23 cellular contexts compared by ENCODE assay signal in genomic region chr1:236011641-236012040, GRCh38. TPM values are rescaled to one million over a fixed set of nuclear protein-coding genes. Genes with fewer than 3 reads are reported as not detected.
DNase-seq lines count a peak whose midpoint lies in the region; ATAC-seq and TF ChIP-seq lines count a peak whose summit lies in the region.
"Had no signal": no experiment of that assay in that cellular context is flagged by ENCODE, and none has a peak within 500 bp of the region (broad histone marks: within the 10 kb centered on the region; RNA-seq: fewer than 3 reads in every experiment).

No MANE protein-coding gene starts in this region.

- peaks cover 0 to 22% of the 10 kb centered on the region in 2 donors for H3K4me1 ChIP-seq in right atrium auricular region
- peaks cover 49% of the 10 kb centered on the region for H3K4me1 ChIP-seq in vagina
- no peaks in the 10 kb centered on the region for H3K4me1 ChIP-seq in left lung

- intact Hi-C loops in cardiac septum (cut with DNase I): no loop called here
- intact Hi-C loops in posterior vena cava (cut with DNase I): no loop called here
- intact Hi-C loops in vagina (cut with DNase I): no loop called here
- intact Hi-C loops in left lung (cut with DNase I): no loop called here

- TF ChIP-seq CTCF in right atrium auricular region (IDR thresholded peaks at IDR 0.05): no peak
- no peak for TF ChIP-seq CTCF in vagina (IDR thresholded peaks at IDR 0.05)
- TF ChIP-seq CTCF in left lung (IDR thresholded peaks at IDR 0.05): no peak

- H3K27me3 ChIP-seq in right atrium auricular region: no peaks in the 10 kb centered on the region
- no peaks in the 10 kb centered on the region for H3K27me3 ChIP-seq in vagina
- H3K27me3 ChIP-seq in left lung: no peaks in the 10 kb centered on the region
- H3K27me3 ChIP-seq: BLaER1 treated with 17β-estradiol and CSF1 and Interleukin-3, amounts not matched to agents 10 nM and 100 nM; MG63 had no signal

- H3K4me3 ChIP-seq in right atrium auricular region (no peak overlapping the region), vagina (no peak overlapping the region), left lung (no peak overlapping the region)
- H3K4me3 ChIP-seq: BLaER1 treated with 17β-estradiol and CSF1 and Interleukin-3, amounts not matched to agents 10 nM and 100 nM; GM12878; GM23338; MG63 had no signal

- DNase-seq in right atrium auricular region (ENCODE audit: low spot score): no peak
- no peak for DNase-seq in cardiac septum (ENCODE audit: low spot score)
- peak; percentile 80 for DNase-seq in left lobe of liver (ENCODE audit: low spot score)
- peak; percentile 58 for DNase-seq in posterior vena cava (ENCODE audit: low spot score)
- DNase-seq in vagina (ENCODE audit: extremely low spot score in 2 of 2): no peak
- DNase-seq in left lung: no peak
- no peak for DNase-seq in NCI-H2029 (lab: John Stamatoyannopoulos, UW)
- no peak for DNase-seq in RKO (ENCODE audit: low spot score)
- DNase-seq: DMS79 treated with DMSO at 0.1 percent for 48 hours; GDM1; Karpas-422; MG63; NCI-H1092; NCI-H2107; NCI-H226; NCI-H526; NK-92 treated with Interleukin-12 subunit alpha and Interleukin-12 subunit beta, amount 100 ng/mL, for 24 hours; RPMI8226 had no signal

- peak overlapping the region; percentile 53 to 65 for H3K27ac ChIP-seq in right atrium auricular region
- peak overlapping the region; percentile 81 for H3K27ac ChIP-seq in vagina
- H3K27ac ChIP-seq in left lung: no peak overlapping the region
- H3K27ac ChIP-seq: BLaER1 treated with 17β-estradiol and CSF1 and Interleukin-3, amounts not matched to agents 10 nM and 100 nM had no signal

- no peak for TF ChIP-seq POLR2A in vagina (IDR thresholded peaks at IDR 0.05)

- H3K36me3 ChIP-seq in right atrium auricular region (peaks cover 95% of the 10 kb centered on the region), vagina (peaks cover 0 to 13% of the 10 kb centered on the region in 2 donors), left lung (no peaks in the 10 kb centered on the region)
- H3K36me3 ChIP-seq: BLaER1 treated with 17β-estradiol and CSF1 and Interleukin-3, amounts not matched to agents 10 nM and 100 nM; MG63 had no signal

- H3K9me3 ChIP-seq in right atrium auricular region: no peaks in the 10 kb centered on the region
- H3K9me3 ChIP-seq in vagina: no peaks in the 10 kb centered on the region
- no peaks in the 10 kb centered on the region for H3K9me3 ChIP-seq in left lung
- H3K9me3 ChIP-seq: BLaER1 treated with 17β-estradiol and CSF1 and Interleukin-3, amounts not matched to agents 10 nM and 100 nM; MG63 had no signal

- ATAC-seq in left lobe of liver (peak; percentile 63), left lung (no peak)
- ATAC-seq: GM12878, GM23338, HCT116 had no signal

RNA-seq across cellular contexts. Expression of gene NID1, which starts 53.2 kb away (rescaled TPM):
- total RNA-seq in right atrium auricular region (100 to 1,000 TPM in 1 of 2 donors, 10 to 100 TPM in 1; 95.1 to 112 TPM), cardiac septum (42.1 TPM), left lobe of liver (49.7 TPM), posterior vena cava (100 to 1,000 TPM; 122 to 189 TPM), vagina (154 TPM), left lung (10 to 100 TPM; 55.4 to 77.4 TPM)
- total RNA-seq: OCI-LY7 had no signal

Comparison
In these comparisons a context has a peak if more than half of its experiments do, and no peak if none do; other contexts are left out.
1. DNase-seq: peak in left lobe of liver (single experiment) and posterior vena cava (single experiment); none in right atrium auricular region (single experiment), cardiac septum (single experiment), vagina (0 of 2), left lung (0 of 2), NCI-H2029 (single experiment) and RKO (single experiment).
2. H3K27ac ChIP-seq: peak in right atrium auricular region (2 of 2) and vagina (single experiment); none in left lung (0 of 2).